ENCODE assay signal across 7 cellular contexts in the genomic region with DNA sequence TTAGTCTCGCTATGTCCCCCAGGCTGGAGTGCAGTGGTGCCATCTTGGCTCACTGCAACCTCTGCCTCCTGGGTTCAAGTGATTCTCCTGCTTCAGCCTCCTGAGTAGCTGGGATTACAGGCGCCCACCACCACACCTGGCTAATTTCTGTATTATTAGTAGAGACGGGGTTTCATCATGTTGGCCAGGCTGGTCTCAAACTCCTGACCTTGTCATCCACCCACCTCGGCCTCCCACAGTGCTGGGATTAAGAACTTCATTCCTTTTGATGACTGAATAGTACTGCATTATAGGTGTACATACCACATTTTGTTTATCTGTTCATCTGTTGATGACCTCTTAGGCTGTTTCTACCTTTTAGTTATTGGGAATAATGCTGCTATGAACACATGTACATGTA. TPM values are rescaled to one million over a fixed set of nuclear protein-coding genes. Genes with fewer than 3 reads are reported as not detected.
"Had no signal": no experiment of that assay in that cellular context is flagged by ENCODE, and none has a peak within 500 bp of the region (broad histone marks: within the 10 kb centered on the region; RNA-seq: fewer than 3 reads in every experiment).

No MANE protein-coding gene starts in this region.

RNA-seq across cellular contexts. Expression of a gene that starts 20.7 kb away (rescaled TPM):
- total RNA-seq: GM23248, GM23338, H1, H4, H7, H9, HFFc6 had no signal
- polyA plus RNA-seq: GM23338, H1 had no signal
